ENCODE assay signal across 18 cellular contexts in genomic region chr1:17955302-17956285, GRCh38.
"Had no signal": no experiment of that assay in that cellular context is flagged by ENCODE, and none has a peak within 500 bp of the region (broad histone marks: within the 10 kb centered on the region; RNA-seq: fewer than 3 reads in every experiment).

No MANE protein-coding gene starts in this region.

- H3K36me3 ChIP-seq: gastrocnemius medialis, left lung, prostate gland, suprapubic skin had no signal

- H3K9me3 Mint-ChIP-seq: activated CD4-positive, alpha-beta T cell treated with anti-CD3 and anti-CD28 coated beads, Interleukin-2, amount 10 ng/mL, durations not matched to agents 24 days and 14 days; activated CD8-positive, alpha-beta T cell treated with anti-CD3 and anti-CD28 coated beads for 36 hours; activated naive CD4-positive, alpha-beta T cell treated with anti-CD3 and anti-CD28 coated beads for 36 hours; effector memory CD8-positive, alpha-beta T cell; neural crest cell; stimulated activated naive CD8-positive, alpha-beta T cell treated with anti-CD3 and anti-CD28 coated beads, Interleukin-15, amount 100 ng/mL, for 72 hours had no signal

- H3K4me1 Mint-ChIP-seq: activated CD4-positive, alpha-beta T cell treated with anti-CD3 and anti-CD28 coated beads, Interleukin-2, amount 10 ng/mL, durations not matched to agents 24 days and 14 days; neural crest cell had no signal

- ATAC-seq: activated CD8-positive, alpha-beta T cell treated with anti-CD3 and anti-CD28 coated beads for 36 hours; body of pancreas; effector memory CD8-positive, alpha-beta T cell; left lung; right cardiac atrium; stimulated activated naive CD8-positive, alpha-beta T cell treated with anti-CD3 and anti-CD28 coated beads, Interleukin-15, amount 100 ng/mL, for 72 hours had no signal

- DNase-seq: activated CD4-positive, alpha-beta T cell treated with anti-CD3 and anti-CD28 coated beads, Interleukin-2, amount 10 ng/mL, durations not matched to agents 24 days and 14 days; activated CD8-positive, alpha-beta T cell treated with anti-CD3 and anti-CD28 coated beads for 36 hours; activated naive CD4-positive, alpha-beta T cell treated with anti-CD3 and anti-CD28 coated beads for 36 hours; activated T-cell treated with anti-CD3 and anti-CD28 coated beads, Interleukin-2, amount 50 U/mL, for 1 hour; body of pancreas; caudate nucleus; effector memory CD8-positive, alpha-beta T cell; kidney; left lung; right cardiac atrium; stimulated activated CD4-positive, alpha-beta T cell treated with anti-CD3 and anti-CD28 coated beads, Interleukin-4, amount 100 ng/mL, for 1 hour; stimulated activated naive CD8-positive, alpha-beta T cell treated with anti-CD3 and anti-CD28 coated beads, Interleukin-15, amount 100 ng/mL, for 72 hours; trophoblast cell had no signal

- H3K4me1 ChIP-seq: body of pancreas, gastrocnemius medialis, left lung, prostate gland had no signal

- H3K4me3 ChIP-seq: body of pancreas, gastrocnemius medialis, left lung, prostate gland, skin epidermis, suprapubic skin had no signal

- H3K4me3 Mint-ChIP-seq: activated CD4-positive, alpha-beta T cell treated with anti-CD3 and anti-CD28 coated beads, Interleukin-2, amount 10 ng/mL, durations not matched to agents 24 days and 14 days; activated CD8-positive, alpha-beta T cell treated with anti-CD3 and anti-CD28 coated beads for 36 hours; activated naive CD4-positive, alpha-beta T cell treated with anti-CD3 and anti-CD28 coated beads for 36 hours; effector memory CD8-positive, alpha-beta T cell; neural crest cell; stimulated activated naive CD8-positive, alpha-beta T cell treated with anti-CD3 and anti-CD28 coated beads, Interleukin-15, amount 100 ng/mL, for 72 hours had no signal

- H3K9me3 ChIP-seq: body of pancreas, gastrocnemius medialis, left lung, prostate gland, suprapubic skin had no signal

- H3K27ac ChIP-seq: body of pancreas, gastrocnemius medialis, left lung, prostate gland, skin epidermis, suprapubic skin had no signal

- H3K27me3 Mint-ChIP-seq: activated CD4-positive, alpha-beta T cell treated with anti-CD3 and anti-CD28 coated beads, Interleukin-2, amount 10 ng/mL, durations not matched to agents 24 days and 14 days had no signal

- H3K27ac Mint-ChIP-seq: activated CD4-positive, alpha-beta T cell treated with anti-CD3 and anti-CD28 coated beads, Interleukin-2, amount 10 ng/mL, durations not matched to agents 24 days and 14 days; activated CD8-positive, alpha-beta T cell treated with anti-CD3 and anti-CD28 coated beads for 36 hours; activated naive CD4-positive, alpha-beta T cell treated with anti-CD3 and anti-CD28 coated beads for 36 hours; effector memory CD8-positive, alpha-beta T cell; stimulated activated naive CD8-positive, alpha-beta T cell treated with anti-CD3 and anti-CD28 coated beads, Interleukin-15, amount 100 ng/mL, for 72 hours had no signal
